8 cellular contexts compared by ENCODE assay signal in genomic region chr4:145097331-145097820, GRCh38. TPM values are rescaled to one million over a fixed set of nuclear protein-coding genes. Genes with fewer than 3 reads are reported as not detected.
DNase-seq lines count a peak whose midpoint lies in the region; ATAC-seq and TF ChIP-seq lines count a peak whose summit lies in the region.

No MANE protein-coding gene starts in this region.

- H3K27ac Mint-ChIP-seq in glutamatergic neuron (ENCODE audit: unreplicated experiment) = peak overlapping the region; percentile 99

- H3K9me3 ChIP-seq in spleen = peaks cover 0 to 16% (median 11%) of the 10 kb centered on the region in 8 donors

- peaks cover 6% of the 10 kb centered on the region for H3K27me3 Mint-ChIP-seq in glutamatergic neuron (ENCODE audit: unreplicated experiment)

- peak overlapping the region; percentile 49 to 96 (median 74) for H3K4me3 ChIP-seq in spleen

- peaks cover 6% of the 10 kb centered on the region for H3K36me3 Mint-ChIP-seq in glutamatergic neuron (ENCODE audit: unreplicated experiment)

- TF ChIP-seq POLR2A in spleen (IDR thresholded peaks at IDR 0.05) = no peak

- peaks cover 0 to 36% (median 23%) of the 10 kb centered on the region in 6 donors for H3K36me3 ChIP-seq in spleen

- H3K4me3 Mint-ChIP-seq in glutamatergic neuron (ENCODE audit: unreplicated experiment) = peak overlapping the region; percentile 98

- no peak; the same call in 1 of the 2 replicates for TF ChIP-seq CTCF in VCaP (conservative IDR thresholded peaks at IDR 0.05)
- no peak for TF ChIP-seq CTCF in glutamatergic neuron (IDR thresholded peaks at IDR 0.05; ENCODE audit: partially characterized antibody, unreplicated experiment)
- no peak for TF ChIP-seq CTCF in spleen (IDR thresholded peaks at IDR 0.05 in 8 of 11, conservative IDR thresholded peaks at IDR 0.05 in 3 of 11)

- intact Hi-C loops in spleen (cut with DNase I; ENCODE audit: low total_unique reads) = no loop called here

- peak; percentile 6 for ATAC-seq in HG02571 (IDR thresholded peaks at IDR 0.05; ENCODE audit: unreplicated experiment)
- ATAC-seq in GM21390 (IDR thresholded peaks at IDR 0.05; ENCODE audit: unreplicated experiment) = no peak

- peaks cover 9% of the 10 kb centered on the region for H3K4me1 Mint-ChIP-seq in glutamatergic neuron (ENCODE audit: low read depth, unreplicated experiment)

- peaks cover 10% of the 10 kb centered on the region for H3K9me3 Mint-ChIP-seq in glutamatergic neuron (ENCODE audit: unreplicated experiment)

- H3K27ac ChIP-seq in VCaP = peak overlapping the region; percentile 86
- H3K27ac ChIP-seq in spleen = peak overlapping the region; percentile 79 to 92 (median 88)

- peak; percentile 35 for DNase-seq in DMS53 (lab: John Stamatoyannopoulos, UW)
- no peak for DNase-seq in glutamatergic neuron
- DNase-seq in spleen = no peak
- no peak for DNase-seq in NCI-H2227 (lab: John Stamatoyannopoulos, UW; ENCODE audit: unreplicated experiment)
- DNase-seq in retina = no peak

- 10 to 14% (median 11%) methylated on average over 10 of the region's 10 CpGs for WGBS in spleen, 5 donors

- H3K4me1 ChIP-seq in spleen = peaks cover 17 to 72% (median 56%) of the 10 kb centered on the region in 6 donors

- H3K27me3 ChIP-seq in spleen (replicated peaks in 1 of 7) = no peaks in the 10 kb centered on the region

RNA-seq across cellular contexts. Expression of gene ANAPC10, which starts 0.6 kb away (rescaled TPM):
- total RNA-seq in glutamatergic neuron (ENCODE audit: unreplicated experiment) = 16.2 TPM
- total RNA-seq in spleen = 10 to 100 TPM; 15.2 to 42.2 (median 21.0) TPM
- polyA plus RNA-seq in spleen = 10 to 100 TPM; 12.0 to 18.3 (median 16.4) TPM

RNA-seq across cellular contexts. Expression of gene ABCE1, which starts 0.7 kb away (rescaled TPM):
- total RNA-seq in glutamatergic neuron (ENCODE audit: unreplicated experiment) = 36.2 TPM
- total RNA-seq in spleen = 10 to 100 TPM; 51.5 to 83.5 (median 57.1) TPM
- 10 to 100 TPM; 16.9 to 29.9 (median 24.3) TPM for polyA plus RNA-seq in spleen
